In genomic region chr2:12467303-12467702, GRCh38 we compare ENCODE assay signal across 24 cellular contexts.
DNase-seq lines count a peak whose midpoint lies in the region; ATAC-seq and TF ChIP-seq lines count a peak whose summit lies in the region.
"Had no signal": no experiment of that assay in that cellular context is flagged by ENCODE, and none has a peak within 500 bp of the region (broad histone marks: within the 10 kb centered on the region; RNA-seq: fewer than 3 reads in every experiment).

No MANE protein-coding gene starts in this region.

- H3K4me3 Mint-ChIP-seq in CD8-positive, alpha-beta T cell, result no peak overlapping the region
- no peak overlapping the region for H3K4me3 Mint-ChIP-seq in activated T-helper 17 cell treated with anti-CD3 and anti-CD28 coated beads, Interleukin-2, amount 50 U/mL, for 72 hours
- no peak overlapping the region for H3K4me3 Mint-ChIP-seq in effector memory CD8-positive, alpha-beta T cell
- no peak overlapping the region for H3K4me3 Mint-ChIP-seq in stimulated activated memory B cell treated with anti-CD40 and anti-IgM and Interleukin-4, amounts not matched to agents 10 μg/mL and 1 μg/mL and 100 μg/mL, for 72 hours
- H3K4me3 Mint-ChIP-seq: B cell; CD4-positive, alpha-beta T cell; CD8-positive, alpha-beta memory T cell had no signal

- peaks cover 3% of the 10 kb centered on the region for H3K9me3 Mint-ChIP-seq in CD8-positive, alpha-beta T cell
- peaks cover 6% of the 10 kb centered on the region for H3K9me3 Mint-ChIP-seq in activated T-helper 17 cell treated with anti-CD3 and anti-CD28 coated beads, Interleukin-2, amount 50 U/mL, for 72 hours
- H3K9me3 Mint-ChIP-seq in effector memory CD8-positive, alpha-beta T cell, result peaks cover 0 to 7% of the 10 kb centered on the region in 2 donors
- H3K9me3 Mint-ChIP-seq in stimulated activated memory B cell treated with anti-CD40 and anti-IgM and Interleukin-4, amounts not matched to agents 10 μg/mL and 1 μg/mL and 100 μg/mL, for 72 hours, result peaks cover 13% of the 10 kb centered on the region
- H3K9me3 Mint-ChIP-seq: CD4-positive, alpha-beta T cell had no signal

- H3K36me3 Mint-ChIP-seq in CD8-positive, alpha-beta T cell, result peaks cover 2% of the 10 kb centered on the region
- H3K36me3 Mint-ChIP-seq in activated T-helper 17 cell treated with anti-CD3 and anti-CD28 coated beads, Interleukin-2, amount 50 U/mL, for 72 hours (ENCODE audit: low read depth), result no peaks in the 10 kb centered on the region
- no peaks in the 10 kb centered on the region for H3K36me3 Mint-ChIP-seq in effector memory CD8-positive, alpha-beta T cell (ENCODE audit: insufficient read depth)
- H3K36me3 Mint-ChIP-seq in stimulated activated memory B cell treated with anti-CD40 and anti-IgM and Interleukin-4, amounts not matched to agents 10 μg/mL and 1 μg/mL and 100 μg/mL, for 72 hours, result peaks cover 3% of the 10 kb centered on the region

- intact Hi-C loops in CD8-positive, alpha-beta T cell (cut with DNase I, micrococcal nuclease), result no loop called here
- intact Hi-C loops in left lung (cut with DNase I), result no loop called here

- CTCF ChIA-PET in CD8-positive, alpha-beta T cell (lab: Charles Lee), result no interaction called here

- peaks cover 8% of the 10 kb centered on the region for H3K4me1 Mint-ChIP-seq in CD8-positive, alpha-beta T cell (ENCODE audit: low read depth)
- peaks cover 9% of the 10 kb centered on the region for H3K4me1 Mint-ChIP-seq in activated T-helper 17 cell treated with anti-CD3 and anti-CD28 coated beads, Interleukin-2, amount 50 U/mL, for 72 hours
- peaks cover 3 to 9% of the 10 kb centered on the region in 2 donors for H3K4me1 Mint-ChIP-seq in effector memory CD8-positive, alpha-beta T cell (ENCODE audit: low read depth in 2 of 2)
- H3K4me1 Mint-ChIP-seq in stimulated activated memory B cell treated with anti-CD40 and anti-IgM and Interleukin-4, amounts not matched to agents 10 μg/mL and 1 μg/mL and 100 μg/mL, for 72 hours, result no peaks in the 10 kb centered on the region

- ATAC-seq in CD8-positive, alpha-beta T cell, result no peak
- no peak for ATAC-seq in activated T-helper 17 cell treated with anti-CD3 and anti-CD28 coated beads, Interleukin-2, amount 50 U/mL, for 72 hours (replicated peaks)
- ATAC-seq in effector memory CD8-positive, alpha-beta T cell (replicated peaks), result no peak
- no peak for ATAC-seq in stimulated activated memory B cell treated with anti-CD40 and anti-IgM and Interleukin-4, amounts not matched to agents 10 μg/mL and 1 μg/mL and 100 μg/mL, for 72 hours
- ATAC-seq in GM19452 (IDR thresholded peaks at IDR 0.05; ENCODE audit: unreplicated experiment), result no peak
- ATAC-seq in left lung, result no peak
- no peak for ATAC-seq in esophagus mucosa
- ATAC-seq: GM12878 had no signal

- H3K27ac ChIP-seq in CD8-positive, alpha-beta T cell (ENCODE audit: low read depth, low read length), result no peak overlapping the region
- no peak overlapping the region for H3K27ac ChIP-seq in left lung
- H3K27ac ChIP-seq: BLaER1 treated with 17β-estradiol and CSF1 and Interleukin-3, amounts not matched to agents 10 nM and 100 nM; C4-2B had no signal

- H3K9me3 ChIP-seq in CD8-positive, alpha-beta T cell (ENCODE audit: low read length), result no peaks in the 10 kb centered on the region
- no peaks in the 10 kb centered on the region for H3K9me3 ChIP-seq in left lung

- H3K36me3 ChIP-seq in CD8-positive, alpha-beta T cell (ENCODE audit: insufficient read depth, low read length), result no peaks in the 10 kb centered on the region
- H3K36me3 ChIP-seq in left lung, result no peaks in the 10 kb centered on the region
- H3K36me3 ChIP-seq: BLaER1 treated with 17β-estradiol and CSF1 and Interleukin-3, amounts not matched to agents 10 nM and 100 nM had no signal

- H3K27me3 ChIP-seq in CD8-positive, alpha-beta T cell (ENCODE audit: insufficient read depth, low read length), result no peaks in the 10 kb centered on the region
- H3K27me3 ChIP-seq in left lung, result no peaks in the 10 kb centered on the region
- H3K27me3 ChIP-seq: BLaER1 treated with 17β-estradiol and CSF1 and Interleukin-3, amounts not matched to agents 10 nM and 100 nM had no signal

- H3K27ac Mint-ChIP-seq in CD8-positive, alpha-beta T cell, result peak overlapping the region; percentile 57
- H3K27ac Mint-ChIP-seq in activated T-helper 17 cell treated with anti-CD3 and anti-CD28 coated beads, Interleukin-2, amount 50 U/mL, for 72 hours, result peak overlapping the region; percentile 2
- peak overlapping the region; percentile 64 to 87 for H3K27ac Mint-ChIP-seq in effector memory CD8-positive, alpha-beta T cell
- peak overlapping the region; percentile 14 for H3K27ac Mint-ChIP-seq in stimulated activated memory B cell treated with anti-CD40 and anti-IgM and Interleukin-4, amounts not matched to agents 10 μg/mL and 1 μg/mL and 100 μg/mL, for 72 hours
- H3K27ac Mint-ChIP-seq: B cell; CD4-positive, alpha-beta T cell had no signal

- POLR2A ChIA-PET in CD8-positive, alpha-beta T cell (lab: Charles Lee), result no interaction called here

- no peak for TF ChIP-seq CTCF in CD8-positive, alpha-beta T cell (IDR thresholded peaks at IDR 0.05)
- TF ChIP-seq CTCF in left lung (IDR thresholded peaks at IDR 0.05), result no peak

- no peaks in the 10 kb centered on the region for H3K27me3 Mint-ChIP-seq in CD8-positive, alpha-beta T cell (ENCODE audit: low read depth)
- H3K27me3 Mint-ChIP-seq in activated T-helper 17 cell treated with anti-CD3 and anti-CD28 coated beads, Interleukin-2, amount 50 U/mL, for 72 hours, result no peaks in the 10 kb centered on the region
- no peaks in the 10 kb centered on the region for H3K27me3 Mint-ChIP-seq in effector memory CD8-positive, alpha-beta T cell
- H3K27me3 Mint-ChIP-seq in stimulated activated memory B cell treated with anti-CD40 and anti-IgM and Interleukin-4, amounts not matched to agents 10 μg/mL and 1 μg/mL and 100 μg/mL, for 72 hours, result no peaks in the 10 kb centered on the region
- H3K27me3 Mint-ChIP-seq: B cell; CD4-positive, alpha-beta T cell; CD8-positive, alpha-beta memory T cell had no signal

- DNase-seq in CD8-positive, alpha-beta T cell, result no peak
- DNase-seq in effector memory CD8-positive, alpha-beta T cell, result no peak
- DNase-seq in left lung (no peak), activated gamma-delta T cell (lab: John Stamatoyannopoulos, UW) (no peak)
- DNase-seq: 8988T; AML-193; CD4-positive, alpha-beta T cell; CD8-positive, alpha-beta memory T cell; COR-L47; DMS 273 treated with DMSO at 0.1 percent for 48 hours; DMS153; DMS53; DMS79; DND-41; EL; GDM1 had no signal

- peaks cover 6% of the 10 kb centered on the region for H3K4me1 ChIP-seq in CD8-positive, alpha-beta T cell (ENCODE audit: insufficient read depth, low read length)
- H3K4me1 ChIP-seq in left lung, result peaks cover 0 to 10% of the 10 kb centered on the region in 2 donors

- H3K4me3 ChIP-seq in CD8-positive, alpha-beta T cell (ENCODE audit: low read depth, low read length), result no peak overlapping the region
- no peak overlapping the region for H3K4me3 ChIP-seq in left lung
- H3K4me3 ChIP-seq: BLaER1 treated with 17β-estradiol and CSF1 and Interleukin-3, amounts not matched to agents 10 nM and 100 nM; GM12878 had no signal

Comparison
In these comparisons a context has a peak if more than half of its experiments do, and no peak if none do; other contexts are left out.
1. H3K27ac Mint-ChIP-seq: peak in every context shown above with its lines; median percentile 76 in effector memory CD8-positive, alpha-beta T cell; 57 in CD8-positive, alpha-beta T cell; 14 in stimulated activated memory B cell treated with anti-CD40 and anti-IgM and Interleukin-4, amounts not matched to agents 10 μg/mL and 1 μg/mL and 100 μg/mL, for 72 hours; 2 in activated T-helper 17 cell treated with anti-CD3 and anti-CD28 coated beads, Interleukin-2, amount 50 U/mL, for 72 hours.